Comparison of ENCODE assay signal across 1 cellular context in the genomic region with DNA sequence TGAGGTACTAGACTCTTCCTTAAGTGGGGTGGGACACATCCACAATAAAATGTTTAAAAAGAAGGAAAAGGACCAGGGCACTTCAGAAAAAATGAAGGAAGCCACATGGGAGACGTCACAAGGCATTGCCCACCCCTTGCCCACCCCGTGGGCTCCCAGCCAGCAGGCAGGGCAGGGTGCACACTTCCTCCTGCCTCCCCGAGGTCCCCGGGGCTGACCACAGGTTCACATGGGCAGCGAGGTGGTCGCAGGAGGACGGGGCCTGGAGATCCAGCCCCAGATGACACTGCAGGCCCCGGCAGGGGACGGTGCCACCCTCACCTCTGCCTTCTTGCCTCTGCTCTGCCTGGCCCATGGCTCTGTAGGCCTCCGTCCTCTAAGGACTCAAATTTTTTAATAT.
TF ChIP-seq lines count a peak whose summit lies in the region.

No MANE protein-coding gene starts in this region.

TF ChIP-seq in H1, 55 proteins besides CTCF, POLR2A, EP300 and RAD21:
- TF ChIP-seq SRF (IDR thresholded peaks at IDR 0.05; ENCODE audit: low read depth, low read length) (no peak), KDM5A (IDR thresholded peaks at IDR 0.05; ENCODE audit: low read length) (no peak), SAP30 (IDR thresholded peaks at IDR 0.05; ENCODE audit: insufficient read depth, insufficient replicate concordance, low read length) (no peak), FOSL1 (IDR thresholded peaks at IDR 0.05; ENCODE audit: insufficient read depth, low read depth, low read length) (no peak), POLR2AphosphoS5 (IDR thresholded peaks at IDR 0.05; ENCODE audit: low read depth, low read length) (no peak), SP4 (IDR thresholded peaks at IDR 0.05; ENCODE audit: low read length) (no peak), ZNF274 (IDR thresholded peaks at IDR 0.05; ENCODE audit: borderline replicate concordance, extremely low read depth, low read length) (no peak), CREB1 (IDR thresholded peaks at IDR 0.05) (no peak), EZH2 (IDR thresholded peaks at IDR 0.05; ENCODE audit: low read depth, low read length, severe bottlenecking) (no peak), TBP (IDR thresholded peaks at IDR 0.05; ENCODE audit: low read depth, low read length) (no peak), TAF1 (IDR thresholded peaks at IDR 0.05; ENCODE audit: low read depth, low read length) (no peak), SP2 (IDR thresholded peaks at IDR 0.05; ENCODE audit: low read length) (no peak), CHD1 (IDR thresholded peaks at IDR 0.05; ENCODE audit: low read depth, low read length) (no peak), SIRT6 (IDR thresholded peaks at IDR 0.05; ENCODE audit: low read length) (no peak), EGR1 (IDR thresholded peaks at IDR 0.05; ENCODE audit: borderline replicate concordance, low read depth, low read length) (no peak), YY1 (IDR thresholded peaks at IDR 0.05; ENCODE audit: low read depth, low read length) (no peak), HDAC6 (IDR thresholded peaks at IDR 0.05; ENCODE audit: low read depth, low read length) (no peak), CHD2 (IDR thresholded peaks at IDR 0.05; ENCODE audit: low read length) (no peak), KDM1A (IDR thresholded peaks at IDR 0.05; ENCODE audit: borderline replicate concordance, low read length) (no peak)
- TF ChIP-seq, protein P1, sequence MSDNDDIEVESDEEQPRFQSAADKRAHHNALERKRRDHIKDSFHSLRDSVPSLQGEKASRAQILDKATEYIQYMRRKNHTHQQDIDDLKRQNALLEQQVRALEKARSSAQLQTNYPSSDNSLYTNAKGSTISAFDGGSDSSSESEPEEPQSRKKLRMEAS (IDR thresholded peaks at IDR 0.05) = no peak
